Comparison of ENCODE assay signal across 9 cellular contexts in the genomic region with DNA sequence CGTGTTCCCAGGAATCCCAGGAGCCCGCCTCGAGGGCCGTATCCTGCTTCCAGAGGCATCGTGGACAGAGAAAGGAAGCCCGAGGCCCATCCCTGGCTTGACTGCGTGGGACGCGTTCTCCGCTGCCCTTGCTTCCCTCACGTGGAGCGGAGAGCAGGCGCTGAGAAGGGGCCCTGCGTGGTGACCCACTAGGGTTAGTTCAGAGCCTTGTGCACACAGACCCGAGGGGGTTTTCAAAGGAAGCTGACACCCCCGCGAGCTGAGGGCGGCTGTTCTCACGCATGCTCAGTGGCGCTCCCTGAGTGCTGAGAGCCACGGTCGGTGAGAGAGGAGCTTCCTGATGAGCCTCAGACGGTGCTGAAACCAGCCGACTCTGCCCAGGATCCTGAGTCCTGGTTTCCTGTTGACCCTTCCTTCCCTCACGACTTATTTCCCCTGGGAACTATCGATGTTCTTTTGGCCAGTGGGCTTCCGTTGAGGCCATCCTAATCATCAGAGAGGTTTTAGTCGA. TPM values are rescaled to one million over a fixed set of nuclear protein-coding genes. Genes with fewer than 3 reads are reported as not detected.
DNase-seq lines count a peak whose midpoint lies in the region; ATAC-seq and TF ChIP-seq lines count a peak whose summit lies in the region.
"Had no signal": no experiment of that assay in that cellular context is flagged by ENCODE, and none has a peak within 500 bp of the region (broad histone marks: within the 10 kb centered on the region; RNA-seq: fewer than 3 reads in every experiment).

No MANE protein-coding gene starts in this region.

- no peak for TF ChIP-seq EP300 in ovary (IDR thresholded peaks at IDR 0.05)

- no peak for TF ChIP-seq POLR2A in ovary (IDR thresholded peaks at IDR 0.05)

- no peaks in the 10 kb centered on the region for H3K36me3 ChIP-seq in hepatocyte (replicated peaks; ENCODE audit: insufficient read depth, low read depth)
- no peaks in the 10 kb centered on the region for H3K36me3 ChIP-seq in aorta (ENCODE audit: control insufficient read depth in 1 of 2, insufficient read depth in 2 of 2, low read length in 1 of 2)
- no peaks in the 10 kb centered on the region for H3K36me3 ChIP-seq in ovary

- H2AFZ ChIP-seq in hepatocyte = no peak overlapping the region

- no peaks in the 10 kb centered on the region for H3K9me2 ChIP-seq in hepatocyte (replicated peaks; ENCODE audit: insufficient read depth)

- peak; percentile 39 to 43 for DNase-seq in activated CD4-positive, alpha-beta T cell treated with anti-CD3 and anti-CD28 coated beads, Interleukin-2, amount 50 U/mL, for 24 hours (ENCODE audit: low read depth in 1 of 2, low spot score in 1 of 2)
- DNase-seq in hepatocyte (ENCODE audit: low spot score) (no peak), aorta (no peak), GM03348 (ENCODE audit: low spot score) (no peak), ovary (no peak)
- DNase-seq in stimulated activated CD8-positive, alpha-beta memory T cell treated with anti-CD3 and anti-CD28 coated beads, Interleukin-7, amount 100 ng/mL, for 48 hours (ENCODE audit: extremely low read depth in 1 of 2, low read depth in 1 of 2) = peak; percentile 52 to 58

- H3K4me3 ChIP-seq in hepatocyte (no peak overlapping the region), aorta (ENCODE audit: low read length in 2 of 2) (no peak overlapping the region), ovary (no peak overlapping the region)

- WGBS in hepatocyte (ENCODE audit: low lambda C conversion rate, missing lambda C conversion rate) = 90% methylated on average over 28 of the region's 28 CpGs
- WGBS in aorta, 2 donors = 73% methylated on average over 28 of the region's 28 CpGs
- WGBS in ovary, 3 donors = 83 to 91% (median 89%) methylated on average over 28 of the region's 28 CpGs

- peak overlapping the region; percentile 50 for H3K4me2 ChIP-seq in hepatocyte

- no peak for TF ChIP-seq CTCF in hepatocyte (IDR thresholded peaks at IDR 0.05; ENCODE audit: poor library complexity)
- no peak for TF ChIP-seq CTCF in ovary (IDR thresholded peaks at IDR 0.05)

- H3K4me1 ChIP-seq in hepatocyte (ENCODE audit: insufficient read depth) (no peaks in the 10 kb centered on the region), aorta (ENCODE audit: control insufficient read depth in 1 of 2, insufficient read depth in 2 of 2, low read length in 2 of 2) (no peaks in the 10 kb centered on the region), ovary (ENCODE audit: insufficient read depth) (no peaks in the 10 kb centered on the region)

- peak; percentile 46 for ATAC-seq in GM19025 (IDR thresholded peaks at IDR 0.05; ENCODE audit: low read depth, unreplicated experiment)
- peak; percentile 41 for ATAC-seq in HG03066 (IDR thresholded peaks at IDR 0.05; ENCODE audit: low read depth, unreplicated experiment)
- ATAC-seq in aorta (ENCODE audit: low FRiP score) = no peak

- no peaks in the 10 kb centered on the region for H3K79me2 ChIP-seq in hepatocyte

- intact Hi-C loops in aorta (cut with DNase I) = no loop called here
- intact Hi-C loops in ovary (cut with DNase I) = no loop called here

- H3K9me3 ChIP-seq in hepatocyte (ENCODE audit: low read depth) (no peaks in the 10 kb centered on the region), aorta (ENCODE audit: control insufficient read depth, low read length) (no peaks in the 10 kb centered on the region), ovary (no peaks in the 10 kb centered on the region)

- no peak overlapping the region for H3K27ac ChIP-seq in hepatocyte
- H3K27ac ChIP-seq in aorta (ENCODE audit: low read depth in 1 of 2, low read length in 2 of 2) = no peak overlapping the region
- H3K27ac ChIP-seq in ovary = no peak overlapping the region

- no peaks in the 10 kb centered on the region for H4K20me1 ChIP-seq in hepatocyte (ENCODE audit: insufficient read depth, poor library complexity, severe bottlenecking)

- H3K27me3 ChIP-seq in hepatocyte = no peaks in the 10 kb centered on the region
- no peaks in the 10 kb centered on the region for H3K27me3 ChIP-seq in aorta (ENCODE audit: control insufficient read depth in 1 of 2, insufficient read depth in 2 of 2, low read length in 1 of 2)
- H3K27me3 ChIP-seq in ovary = no peaks in the 10 kb centered on the region

RNA-seq across cellular contexts. Expression of a gene that starts 28.9 kb away (rescaled TPM):
- 2.0 and 2.6 TPM in 2 replicates for total RNA-seq in hepatocyte
- 0.70 and 1.7 TPM in 2 replicates for polyA plus RNA-seq in hepatocyte
- total RNA-seq in aorta = under 1 TPM in 1 of 2 donors, not detected in 1; 0.54 TPM
- polyA plus RNA-seq in aorta = not detected
- total RNA-seq in ovary = not detected
- polyA plus RNA-seq in ovary = under 1 TPM in 1 of 2 donors, not detected in 1; 0.18 TPM
- polyA plus RNA-seq: keratinocyte had no signal

Comparison
In these comparisons a context has a peak if more than half of its experiments do, and no peak if none do; other contexts are left out.
1. DNase-seq: peak in activated CD4-positive, alpha-beta T cell treated with anti-CD3 and anti-CD28 coated beads, Interleukin-2, amount 50 U/mL, for 24 hours (2 of 2) and stimulated activated CD8-positive, alpha-beta memory T cell treated with anti-CD3 and anti-CD28 coated beads, Interleukin-7, amount 100 ng/mL, for 48 hours (2 of 2); none in hepatocyte (single experiment), aorta (0 of 2), GM03348 (single experiment) and ovary (0 of 5).